7 cellular contexts compared by ENCODE assay signal in the genomic region with DNA sequence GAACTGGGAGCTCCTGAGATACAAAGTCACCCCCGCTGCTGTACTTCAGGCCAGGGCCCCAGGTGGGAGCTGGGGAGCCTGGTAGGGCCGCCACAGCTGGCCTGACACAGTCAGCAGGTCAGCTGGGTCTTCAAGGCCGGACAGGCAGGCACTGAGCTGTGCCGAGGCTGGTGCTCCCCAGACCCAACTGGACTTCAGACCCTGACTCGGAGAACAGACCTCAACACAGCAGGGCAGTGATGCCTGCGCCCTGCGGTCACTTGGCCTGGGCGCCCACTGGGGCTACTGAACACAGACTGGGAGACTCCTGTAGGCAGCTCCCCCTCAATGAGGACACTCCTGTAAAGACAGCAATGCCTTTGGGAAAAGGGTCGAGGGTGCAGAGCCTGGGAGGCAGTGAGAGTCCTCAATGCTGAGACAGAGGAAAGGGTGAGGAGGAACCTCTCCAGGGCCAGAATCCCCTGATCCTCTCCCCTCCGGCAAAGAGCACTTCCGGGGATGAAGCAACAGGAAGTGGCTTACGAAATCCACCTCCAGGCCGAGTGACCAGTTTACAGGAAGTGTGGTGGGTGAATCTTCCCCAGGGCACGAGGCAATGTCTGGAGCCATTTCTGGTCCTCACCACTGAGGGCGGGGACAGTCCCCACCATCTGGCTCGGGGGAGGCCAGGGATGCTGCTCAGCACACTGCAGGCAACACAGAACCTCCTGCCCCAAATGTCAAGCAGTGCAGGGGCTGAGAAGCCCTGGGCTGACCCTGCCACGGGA. TPM values are rescaled to one million over a fixed set of nuclear protein-coding genes. Genes with fewer than 3 reads are reported as not detected.
DNase-seq lines count a peak whose midpoint lies in the region; ATAC-seq lines count a peak whose summit lies in the region.

No MANE protein-coding gene starts in this region.

- H3K4me1 Mint-ChIP-seq in activated naive CD8-positive, alpha-beta T cell treated with anti-CD3 and anti-CD28 coated beads, Interleukin-2, amount 50 U/mL, for 24 hours = peaks cover 91% of the 10 kb centered on the region

- no peaks in the 10 kb centered on the region for H3K36me3 ChIP-seq in SJCRH30

- no peak overlapping the region for H3K4me3 ChIP-seq in SJCRH30

- DNase-seq in SJCRH30 (peak; percentile 68 to 77), hepatic stellate cell (ENCODE audit: low spot score) (peak; percentile 95), NCI-H2107 treated with DMSO at 0.1 percent for 48 hours (lab: John Stamatoyannopoulos, UW; ENCODE audit: unreplicated experiment) (no peak)
- peak; percentile 87 for DNase-seq in activated naive CD8-positive, alpha-beta T cell treated with anti-CD3 and anti-CD28 coated beads, Interleukin-2, amount 50 U/mL, for 24 hours
- peak; percentile 44 for DNase-seq in stimulated activated CD4-positive, alpha-beta T cell treated with anti-CD3 and anti-CD28 coated beads, Interleukin-12 subunit alpha, Interleukin-12 subunit beta, amount 100 ng/mL, for 4 hours

- H3K27ac ChIP-seq in SJCRH30 = no peak overlapping the region

- ATAC-seq in GM18511 (IDR thresholded peaks at IDR 0.05; ENCODE audit: unreplicated experiment) = peak; percentile 79
- peak; percentile 78 for ATAC-seq in HG02981 (IDR thresholded peaks at IDR 0.05; ENCODE audit: unreplicated experiment)
- peak; percentile 92 for ATAC-seq in activated naive CD8-positive, alpha-beta T cell treated with anti-CD3 and anti-CD28 coated beads, Interleukin-2, amount 50 U/mL, for 24 hours

- H3K4me1 ChIP-seq in SJCRH30 = peaks cover 38% of the 10 kb centered on the region

- peak overlapping the region; percentile 91 for H3K27ac Mint-ChIP-seq in activated naive CD8-positive, alpha-beta T cell treated with anti-CD3 and anti-CD28 coated beads, Interleukin-2, amount 50 U/mL, for 24 hours

- H3K36me3 Mint-ChIP-seq in activated naive CD8-positive, alpha-beta T cell treated with anti-CD3 and anti-CD28 coated beads, Interleukin-2, amount 50 U/mL, for 24 hours (ENCODE audit: low read depth) = peaks cover 12% of the 10 kb centered on the region

- H3K27me3 Mint-ChIP-seq in activated naive CD8-positive, alpha-beta T cell treated with anti-CD3 and anti-CD28 coated beads, Interleukin-2, amount 50 U/mL, for 24 hours = no peaks in the 10 kb centered on the region

- H3K4me3 Mint-ChIP-seq in activated naive CD8-positive, alpha-beta T cell treated with anti-CD3 and anti-CD28 coated beads, Interleukin-2, amount 50 U/mL, for 24 hours = peak overlapping the region; percentile 73

- no peaks in the 10 kb centered on the region for H3K9me3 ChIP-seq in SJCRH30 (replicated peaks)

- no peaks in the 10 kb centered on the region for H3K9me3 Mint-ChIP-seq in activated naive CD8-positive, alpha-beta T cell treated with anti-CD3 and anti-CD28 coated beads, Interleukin-2, amount 50 U/mL, for 24 hours

- no peaks in the 10 kb centered on the region for H3K27me3 ChIP-seq in SJCRH30

RNA-seq across cellular contexts. Expression of a gene that starts 40.8 kb away (rescaled TPM):
- 7.4 and 7.5 TPM in 2 replicates for total RNA-seq in SJCRH30 (2014; rRNA removed; shearing (Covaris generic))

RNA-seq across cellular contexts. Expression of a gene that starts 43.1 kb away (rescaled TPM):
- 9.1 and 10.1 TPM in 2 replicates for total RNA-seq in SJCRH30 (2014; rRNA removed; shearing (Covaris generic))

RNA-seq across cellular contexts. Expression of a gene that starts 59.5 kb away (rescaled TPM):
- 63.0 and 73.0 TPM in 2 replicates for total RNA-seq in SJCRH30 (2014; rRNA removed; shearing (Covaris generic))
